Comparison of ENCODE assay signal across 22 cellular contexts in the genomic region with DNA sequence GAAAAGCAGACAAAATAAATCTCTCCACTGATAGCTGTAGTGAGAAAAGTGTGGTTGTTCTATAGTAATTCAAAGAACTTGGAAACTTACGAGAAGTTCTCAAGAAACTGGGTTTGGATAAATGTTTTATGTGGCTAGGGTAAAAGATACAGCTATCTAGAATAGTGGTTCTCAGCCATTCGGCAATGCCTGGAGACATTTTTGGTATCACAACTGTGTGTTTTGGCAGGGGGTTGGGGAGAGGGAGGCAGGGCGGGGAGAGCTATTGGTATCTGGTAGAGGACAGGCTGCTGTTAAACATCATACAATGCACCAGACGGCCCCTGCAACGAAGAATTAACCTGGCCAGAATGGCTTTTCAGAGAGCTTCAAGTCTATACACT. TPM values are rescaled to one million over a fixed set of nuclear protein-coding genes. Genes with fewer than 3 reads are reported as not detected.
DNase-seq lines count a peak whose midpoint lies in the region; ATAC-seq and TF ChIP-seq lines count a peak whose summit lies in the region.
"Had no signal": no experiment of that assay in that cellular context is flagged by ENCODE, and none has a peak within 500 bp of the region (broad histone marks: within the 10 kb centered on the region; RNA-seq: fewer than 3 reads in every experiment).

No MANE protein-coding gene starts in this region.

- H3K9me3 Mint-ChIP-seq in MCF 10A (ENCODE audit: unreplicated experiment) (no peaks in the 10 kb centered on the region), mesothelial cell of epicardium (peaks cover 10% of the 10 kb centered on the region)
- H3K9me3 Mint-ChIP-seq in naive thymus-derived CD8-positive, alpha-beta T cell = no peaks in the 10 kb centered on the region

- no TSS peak for BruUV-seq in MCF 10A (replicated peaks; lab: Mats Ljungman, UMichigan)

- H3K4me3 ChIP-seq in breast epithelium (no peak overlapping the region), dorsolateral prefrontal cortex (no peak overlapping the region), vagina (no peak overlapping the region)
- H3K4me3 ChIP-seq: BLaER1 treated with 17β-estradiol and CSF1 and Interleukin-3, amounts not matched to agents 10 nM and 100 nM had no signal

- no peak overlapping the region for H3K27ac Mint-ChIP-seq in MCF 10A (ENCODE audit: low read depth, unreplicated experiment)
- H3K27ac Mint-ChIP-seq in mesothelial cell of epicardium = peak overlapping the region; percentile 97
- no peak overlapping the region for H3K27ac Mint-ChIP-seq in naive thymus-derived CD8-positive, alpha-beta T cell
- H3K27ac Mint-ChIP-seq: CD4-positive, alpha-beta memory T cell had no signal

- H3K36me3 ChIP-seq in breast epithelium (no peaks in the 10 kb centered on the region), vagina (peaks cover 0 to 9% of the 10 kb centered on the region in 2 donors)

- peaks cover 7% of the 10 kb centered on the region for H3K4me1 Mint-ChIP-seq in MCF 10A (ENCODE audit: insufficient read depth, unreplicated experiment)
- peaks cover 52% of the 10 kb centered on the region for H3K4me1 Mint-ChIP-seq in mesothelial cell of epicardium
- peaks cover 0 to 2% (median 0%) of the 10 kb centered on the region in 4 donors for H3K4me1 Mint-ChIP-seq in naive thymus-derived CD8-positive, alpha-beta T cell

- no peaks in the 10 kb centered on the region for H3K27me3 Mint-ChIP-seq in MCF 10A (ENCODE audit: insufficient read depth, unreplicated experiment)
- H3K27me3 Mint-ChIP-seq in mesothelial cell of epicardium (ENCODE audit: low read depth) = no peaks in the 10 kb centered on the region
- peaks cover 0 to 2% (median 0%) of the 10 kb centered on the region in 5 donors for H3K27me3 Mint-ChIP-seq in naive thymus-derived CD8-positive, alpha-beta T cell

- no peak for TF ChIP-seq POLR2A in breast epithelium (IDR thresholded peaks at IDR 0.05)
- no peak for TF ChIP-seq POLR2A in vagina (IDR thresholded peaks at IDR 0.05)

- H3K4me1 ChIP-seq in breast epithelium (peaks cover 0 to 7% of the 10 kb centered on the region in 2 donors), vagina (peaks cover 25% of the 10 kb centered on the region)

- H3K9me3 ChIP-seq in breast epithelium (no peaks in the 10 kb centered on the region), vagina (no peaks in the 10 kb centered on the region)

- peak overlapping the region; percentile 81 to 84 for H3K27ac ChIP-seq in breast epithelium
- H3K27ac ChIP-seq in dorsolateral prefrontal cortex = peak overlapping the region in 35 of 59 donors; percentile 2 to 84 (median 52)
- H3K27ac ChIP-seq in vagina = no peak overlapping the region
- H3K27ac ChIP-seq: BLaER1 treated with 17β-estradiol and CSF1 and Interleukin-3, amounts not matched to agents 10 nM and 100 nM had no signal

- H3K36me3 Mint-ChIP-seq in MCF 10A (ENCODE audit: insufficient read depth, unreplicated experiment) = peaks cover 37% of the 10 kb centered on the region
- peaks cover 20% of the 10 kb centered on the region for H3K36me3 Mint-ChIP-seq in mesothelial cell of epicardium
- peaks cover 3 to 4% (median 4%) of the 10 kb centered on the region in 3 donors for H3K36me3 Mint-ChIP-seq in naive thymus-derived CD8-positive, alpha-beta T cell

- no peaks in the 10 kb centered on the region for H3K27me3 ChIP-seq in breast epithelium
- H3K27me3 ChIP-seq in dorsolateral prefrontal cortex = no peaks in the 10 kb centered on the region
- H3K27me3 ChIP-seq in vagina = no peaks in the 10 kb centered on the region
- H3K27me3 ChIP-seq: BLaER1 treated with 17β-estradiol and CSF1 and Interleukin-3, amounts not matched to agents 10 nM and 100 nM had no signal

- CTCF ChIA-PET in MCF 10A (lab: Yijun Ruan, JAX) = interaction anchor here (0.5 to 0.7 kb wide), 3 partner anchors 25 to 816 kb away, joined by 3 to 4 read pairs (median 3); no protein-coding TSS in a partner anchor

- intact Hi-C loops in breast epithelium (cut with DNase I; ENCODE audit: low total_unique reads) = no loop called here
- intact Hi-C loops in MCF 10A (cut with micrococcal nuclease) = no loop called here
- intact Hi-C loops in dorsolateral prefrontal cortex (cut with DNase I) = no loop called here
- intact Hi-C loops in vagina (cut with DNase I) = no loop called here

- no peak for ATAC-seq in naive thymus-derived CD8-positive, alpha-beta T cell
- ATAC-seq: Panc1 had no signal

- H3K4me3 Mint-ChIP-seq in MCF 10A (ENCODE audit: unreplicated experiment) = no peak overlapping the region
- H3K4me3 Mint-ChIP-seq in mesothelial cell of epicardium = no peak overlapping the region
- H3K4me3 Mint-ChIP-seq in naive thymus-derived CD8-positive, alpha-beta T cell = no peak overlapping the region
- H3K4me3 Mint-ChIP-seq: CD4-positive, alpha-beta memory T cell had no signal

- POLR2A ChIA-PET in MCF 10A (lab: Yijun Ruan, JAX) = interaction anchor here (0.6 kb wide), 1 partner anchor 368 kb away, joined by 5 read pairs; no protein-coding TSS in a partner anchor
- POLR2A ChIA-PET in naive thymus-derived CD8-positive, alpha-beta T cell (lab: Charles Lee) = no interaction called here

- DNase-seq in breast epithelium (ENCODE audit: low spot score in 2 of 2) (no peak), MCF 10A (ENCODE audit: unreplicated experiment) (no peak), dorsolateral prefrontal cortex (no peak), mesothelial cell of epicardium (ENCODE audit: low spot score in 2 of 2, unreplicated experiment in 2 of 2) (no peak), vagina (ENCODE audit: extremely low spot score in 2 of 2) (no peak), DMS153 treated with DMSO at 0.1 percent for 48 hours (lab: John Stamatoyannopoulos, UW; ENCODE audit: unreplicated experiment) (no peak)
- DNase-seq in naive thymus-derived CD8-positive, alpha-beta T cell = no peak
- DNase-seq: 8988T; CD4-positive, alpha-beta memory T cell; DMS153; GOT3; HCEC 1CT; KG1; NCI-H1092 treated with DMSO at 0.1 percent for 48 hours; NCI-H1436 treated with DMSO at 0.1 percent for 48 hours; NCI-H1930; NCI-H2227 treated with DMSO at 0.1 percent for 48 hours; NCI-H524; NCI-H774; NK-92 treated with Interleukin-12 subunit alpha and Interleukin-12 subunit beta, amount 100 ng/mL, for 24 hours had no signal

- TF ChIP-seq CTCF in breast epithelium (IDR thresholded peaks at IDR 0.05) (no peak), MCF 10A (IDR thresholded peaks at IDR 0.05; ENCODE audit: unreplicated experiment) (no peak), dorsolateral prefrontal cortex (IDR thresholded peaks at IDR 0.05 in 54 of 56, conservative IDR thresholded peaks at IDR 0.05 in 2 of 56; ENCODE audit: low read depth in 1 of 56, partially characterized antibody in 56 of 56) (no peak), mesothelial cell of epicardium (IDR thresholded peaks at IDR 0.05; ENCODE audit: unreplicated experiment) (no peak), vagina (IDR thresholded peaks at IDR 0.05) (no peak)

RNA-seq across cellular contexts. Expression of a gene that starts 50.8 kb away (rescaled TPM):
- total RNA-seq in breast epithelium (under 1 TPM in 1 of 3 donors, not detected in 2; 0.64 TPM), MCF 10A (2022) (4.8 and 9.7 TPM in 2 replicates), dorsolateral prefrontal cortex (1 to 10 TPM in 72 of 120 experiments, under 1 TPM in 24, not detected in 24; 0.51 to 6.0 (median 1.5) TPM), mesothelial cell of epicardium (7.5 to 9.1 TPM (median 7.7 TPM) in 3 replicates), vagina (not detected)
- total RNA-seq in naive thymus-derived CD8-positive, alpha-beta T cell = not detected
- polyA plus RNA-seq in naive thymus-derived CD8-positive, alpha-beta T cell = not detected
- total RNA-seq: CD4-positive, alpha-beta memory T cell had no signal
